1 cellular context compared by ENCODE assay signal in the genomic region with DNA sequence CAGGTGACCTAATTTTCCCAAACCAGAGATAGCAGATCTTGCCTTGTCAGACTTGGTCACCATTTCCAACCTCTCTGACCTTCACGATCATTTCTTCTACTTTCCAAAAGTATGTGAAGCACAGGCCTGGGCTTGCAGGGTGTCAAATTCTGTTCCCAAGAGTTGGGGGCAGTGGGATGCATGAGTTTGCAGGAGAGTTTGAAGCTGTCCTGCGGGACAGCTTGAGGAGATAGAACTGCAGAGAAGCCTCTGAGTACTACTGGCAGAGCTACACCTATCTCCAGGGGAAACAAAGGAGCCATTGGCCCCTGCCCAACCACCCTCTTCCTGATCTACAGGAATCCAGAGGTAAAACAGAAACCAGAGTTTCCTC.
TF ChIP-seq lines count a peak whose summit lies in the region.

No MANE protein-coding gene starts in this region.

TF ChIP-seq in GM23338, 12 proteins besides CTCF, POLR2A, EP300 and RAD21 (continued from another document):
- TF ChIP-seq, protein P1, sequence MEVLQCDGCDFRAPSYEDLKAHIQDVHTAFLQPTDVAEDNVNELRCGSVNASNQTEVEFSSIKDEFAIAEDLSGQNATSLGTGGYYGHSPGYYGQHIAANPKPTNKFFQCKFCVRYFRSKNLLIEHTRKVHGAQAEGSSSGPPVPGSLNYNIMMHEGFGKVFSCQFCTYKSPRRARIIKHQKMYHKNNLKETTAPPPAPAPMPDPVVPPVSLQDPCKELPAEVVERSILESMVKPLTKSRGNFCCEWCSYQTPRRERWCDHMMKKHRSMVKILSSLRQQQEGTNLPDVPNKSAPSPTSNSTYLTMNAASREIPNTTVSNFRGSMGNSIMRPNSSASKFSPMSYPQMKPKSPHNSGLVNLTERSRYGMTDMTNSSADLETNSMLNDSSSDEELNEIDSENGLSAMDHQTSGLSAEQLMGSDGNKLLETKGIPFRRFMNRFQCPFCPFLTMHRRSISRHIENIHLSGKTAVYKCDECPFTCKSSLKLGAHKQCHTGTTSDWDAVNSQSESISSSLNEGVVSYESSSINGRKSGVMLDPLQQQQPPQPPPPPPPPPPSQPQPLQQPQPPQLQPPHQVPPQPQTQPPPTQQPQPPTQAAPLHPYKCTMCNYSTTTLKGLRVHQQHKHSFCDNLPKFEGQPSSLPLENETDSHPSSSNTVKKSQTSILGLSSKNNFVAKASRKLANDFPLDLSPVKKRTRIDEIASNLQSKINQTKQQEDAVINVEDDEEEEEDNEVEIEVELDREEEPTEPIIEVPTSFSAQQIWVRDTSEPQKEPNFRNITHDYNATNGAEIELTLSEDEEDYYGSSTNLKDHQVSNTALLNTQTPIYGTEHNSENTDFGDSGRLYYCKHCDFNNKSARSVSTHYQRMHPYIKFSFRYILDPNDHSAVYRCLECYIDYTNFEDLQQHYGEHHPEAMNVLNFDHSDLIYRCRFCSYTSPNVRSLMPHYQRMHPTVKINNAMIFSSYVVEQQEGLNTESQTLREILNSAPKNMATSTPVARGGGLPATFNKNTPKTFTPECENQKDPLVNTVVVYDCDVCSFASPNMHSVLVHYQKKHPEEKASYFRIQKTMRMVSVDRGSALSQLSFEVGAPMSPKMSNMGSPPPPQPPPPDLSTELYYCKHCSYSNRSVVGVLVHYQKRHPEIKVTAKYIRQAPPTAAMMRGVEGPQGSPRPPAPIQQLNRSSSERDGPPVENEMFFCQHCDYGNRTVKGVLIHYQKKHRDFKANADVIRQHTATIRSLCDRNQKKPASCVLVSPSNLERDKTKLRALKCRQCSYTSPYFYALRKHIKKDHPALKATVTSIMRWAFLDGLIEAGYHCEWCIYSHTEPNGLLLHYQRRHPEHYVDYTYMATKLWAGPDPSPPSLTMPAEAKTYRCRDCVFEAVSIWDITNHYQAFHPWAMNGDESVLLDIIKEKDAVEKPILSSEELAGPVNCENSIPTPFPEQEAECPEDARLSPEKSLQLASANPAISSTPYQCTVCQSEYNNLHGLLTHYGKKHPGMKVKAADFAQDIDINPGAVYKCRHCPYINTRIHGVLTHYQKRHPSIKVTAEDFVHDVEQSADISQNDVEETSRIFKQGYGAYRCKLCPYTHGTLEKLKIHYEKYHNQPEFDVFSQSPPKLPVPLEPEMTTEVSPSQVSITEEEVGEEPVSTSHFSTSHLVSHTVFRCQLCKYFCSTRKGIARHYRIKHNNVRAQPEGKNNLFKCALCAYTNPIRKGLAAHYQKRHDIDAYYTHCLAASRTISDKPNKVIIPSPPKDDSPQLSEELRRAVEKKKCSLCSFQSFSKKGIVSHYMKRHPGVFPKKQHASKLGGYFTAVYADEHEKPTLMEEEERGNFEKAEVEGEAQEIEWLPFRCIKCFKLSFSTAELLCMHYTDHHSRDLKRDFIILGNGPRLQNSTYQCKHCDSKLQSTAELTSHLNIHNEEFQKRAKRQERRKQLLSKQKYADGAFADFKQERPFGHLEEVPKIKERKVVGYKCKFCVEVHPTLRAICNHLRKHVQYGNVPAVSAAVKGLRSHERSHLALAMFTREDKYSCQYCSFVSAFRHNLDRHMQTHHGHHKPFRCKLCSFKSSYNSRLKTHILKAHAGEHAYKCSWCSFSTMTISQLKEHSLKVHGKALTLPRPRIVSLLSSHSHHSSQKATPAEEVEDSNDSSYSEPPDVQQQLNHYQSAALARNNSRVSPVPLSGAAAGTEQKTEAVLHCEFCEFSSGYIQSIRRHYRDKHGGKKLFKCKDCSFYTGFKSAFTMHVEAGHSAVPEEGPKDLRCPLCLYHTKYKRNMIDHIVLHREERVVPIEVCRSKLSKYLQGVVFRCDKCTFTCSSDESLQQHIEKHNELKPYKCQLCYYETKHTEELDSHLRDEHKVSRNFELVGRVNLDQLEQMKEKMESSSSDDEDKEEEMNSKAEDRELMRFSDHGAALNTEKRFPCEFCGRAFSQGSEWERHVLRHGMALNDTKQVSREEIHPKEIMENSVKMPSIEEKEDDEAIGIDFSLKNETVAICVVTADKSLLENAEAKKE (CRISPR knock-in tag; IDR thresholded peaks at IDR 0.05): no peak
- TF ChIP-seq, protein P2, sequence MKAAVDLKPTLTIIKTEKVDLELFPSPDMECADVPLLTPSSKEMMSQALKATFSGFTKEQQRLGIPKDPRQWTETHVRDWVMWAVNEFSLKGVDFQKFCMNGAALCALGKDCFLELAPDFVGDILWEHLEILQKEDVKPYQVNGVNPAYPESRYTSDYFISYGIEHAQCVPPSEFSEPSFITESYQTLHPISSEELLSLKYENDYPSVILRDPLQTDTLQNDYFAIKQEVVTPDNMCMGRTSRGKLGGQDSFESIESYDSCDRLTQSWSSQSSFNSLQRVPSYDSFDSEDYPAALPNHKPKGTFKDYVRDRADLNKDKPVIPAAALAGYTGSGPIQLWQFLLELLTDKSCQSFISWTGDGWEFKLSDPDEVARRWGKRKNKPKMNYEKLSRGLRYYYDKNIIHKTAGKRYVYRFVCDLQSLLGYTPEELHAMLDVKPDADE (IDR thresholded peaks at IDR 0.05): no peak
- TF ChIP-seq, protein P3, sequence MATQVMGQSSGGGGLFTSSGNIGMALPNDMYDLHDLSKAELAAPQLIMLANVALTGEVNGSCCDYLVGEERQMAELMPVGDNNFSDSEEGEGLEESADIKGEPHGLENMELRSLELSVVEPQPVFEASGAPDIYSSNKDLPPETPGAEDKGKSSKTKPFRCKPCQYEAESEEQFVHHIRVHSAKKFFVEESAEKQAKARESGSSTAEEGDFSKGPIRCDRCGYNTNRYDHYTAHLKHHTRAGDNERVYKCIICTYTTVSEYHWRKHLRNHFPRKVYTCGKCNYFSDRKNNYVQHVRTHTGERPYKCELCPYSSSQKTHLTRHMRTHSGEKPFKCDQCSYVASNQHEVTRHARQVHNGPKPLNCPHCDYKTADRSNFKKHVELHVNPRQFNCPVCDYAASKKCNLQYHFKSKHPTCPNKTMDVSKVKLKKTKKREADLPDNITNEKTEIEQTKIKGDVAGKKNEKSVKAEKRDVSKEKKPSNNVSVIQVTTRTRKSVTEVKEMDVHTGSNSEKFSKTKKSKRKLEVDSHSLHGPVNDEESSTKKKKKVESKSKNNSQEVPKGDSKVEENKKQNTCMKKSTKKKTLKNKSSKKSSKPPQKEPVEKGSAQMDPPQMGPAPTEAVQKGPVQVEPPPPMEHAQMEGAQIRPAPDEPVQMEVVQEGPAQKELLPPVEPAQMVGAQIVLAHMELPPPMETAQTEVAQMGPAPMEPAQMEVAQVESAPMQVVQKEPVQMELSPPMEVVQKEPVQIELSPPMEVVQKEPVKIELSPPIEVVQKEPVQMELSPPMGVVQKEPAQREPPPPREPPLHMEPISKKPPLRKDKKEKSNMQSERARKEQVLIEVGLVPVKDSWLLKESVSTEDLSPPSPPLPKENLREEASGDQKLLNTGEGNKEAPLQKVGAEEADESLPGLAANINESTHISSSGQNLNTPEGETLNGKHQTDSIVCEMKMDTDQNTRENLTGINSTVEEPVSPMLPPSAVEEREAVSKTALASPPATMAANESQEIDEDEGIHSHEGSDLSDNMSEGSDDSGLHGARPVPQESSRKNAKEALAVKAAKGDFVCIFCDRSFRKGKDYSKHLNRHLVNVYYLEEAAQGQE (IDR thresholded peaks at IDR 0.05; ENCODE audit: unreplicated experiment): no peak
- no peak for TF ChIP-seq EZH2phosphoT487 (IDR thresholded peaks at IDR 0.05; ENCODE audit: unreplicated experiment)
- TF ChIP-seq EZH2 (IDR thresholded peaks at IDR 0.05; ENCODE audit: low read depth, unreplicated experiment): no peak
- no peak for TF ChIP-seq CREB1 (CRISPR knock-in tag; IDR thresholded peaks at IDR 0.05; ENCODE audit: low read depth)
- no peak for TF ChIP-seq ZNF114 (CRISPR knock-in tag; IDR thresholded peaks at IDR 0.05)
- no peak for TF ChIP-seq JUNB (IDR thresholded peaks at IDR 0.05; ENCODE audit: unreplicated experiment)
